Comparison of ENCODE assay signal across 29 cellular contexts in the genomic region with DNA sequence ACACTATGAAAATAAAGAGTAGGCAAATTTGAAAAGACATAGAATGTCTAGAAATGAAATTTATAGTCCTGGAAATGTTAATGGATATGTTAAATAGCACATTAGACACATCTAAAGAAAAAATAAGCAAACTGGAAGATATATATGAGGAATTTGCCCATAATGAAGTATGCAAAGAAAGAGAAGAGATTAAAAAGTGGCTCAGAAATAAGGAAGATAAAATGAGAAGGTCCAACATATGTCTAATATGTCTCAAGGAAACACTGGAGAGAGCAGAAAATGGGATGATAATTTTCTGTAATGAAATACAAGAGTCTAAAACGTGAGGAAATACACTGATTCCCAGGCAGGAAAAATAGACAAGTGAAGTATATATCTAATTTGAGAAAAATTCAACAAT.
"Had no signal": no experiment of that assay in that cellular context is flagged by ENCODE, and none has a peak within 500 bp of the region (broad histone marks: within the 10 kb centered on the region; RNA-seq: fewer than 3 reads in every experiment).

No MANE protein-coding gene starts in this region.

- H3K27ac ChIP-seq: coronary artery, esophagus muscularis mucosa, heart right ventricle, lower lobe of right lung, ovary, psoas muscle, sigmoid colon, spleen, thoracic aorta, tibial nerve, upper lobe of left lung had no signal

- H3K27me3 Mint-ChIP-seq: stimulated activated memory B cell treated with anti-CD40 and anti-IgM and Interleukin-4, amounts not matched to agents 10 μg/mL and 1 μg/mL and 100 μg/mL, for 72 hours had no signal

- ATAC-seq: heart right ventricle; left ventricle myocardium superior; lower lobe of right lung; naive thymus-derived CD8-positive, alpha-beta T cell; psoas muscle; right cardiac atrium; stimulated activated memory B cell treated with anti-CD40 and anti-IgM and Interleukin-4, amounts not matched to agents 10 μg/mL and 1 μg/mL and 100 μg/mL, for 72 hours had no signal

- H3K4me1 ChIP-seq: esophagus muscularis mucosa, heart right ventricle, lower lobe of right lung, psoas muscle, sigmoid colon, spleen, tibial nerve, upper lobe of left lung had no signal

- H3K36me3 ChIP-seq: esophagus muscularis mucosa, heart right ventricle, lower lobe of right lung, ovary, sigmoid colon, spleen, thoracic aorta, tibial nerve, upper lobe of left lung had no signal

- H3K4me1 Mint-ChIP-seq: immature natural killer cell, nephron progenitor cell had no signal

- H3K27me3 ChIP-seq: esophagus muscularis mucosa, heart right ventricle, ovary, sigmoid colon, spleen, tibial nerve, upper lobe of left lung had no signal

- DNase-seq: dermis blood vessel endothelial cell; effector memory CD4-positive, alpha-beta T cell; foreskin melanocyte; glutamatergic neuron; heart right ventricle; hypothalamus; immature natural killer cell; left ventricle myocardium superior; lower lobe of right lung; naive thymus-derived CD8-positive, alpha-beta T cell; nephron progenitor cell; occipital lobe; ovary; posterior cingulate gyrus; psoas muscle; right cardiac atrium; sigmoid colon; spleen; stimulated activated CD4-positive, alpha-beta T cell treated with anti-CD3 and anti-CD28 coated beads, Interleukin-4, amount 100 ng/mL, for 4 hours; upper lobe of left lung had no signal

- H3K4me3 ChIP-seq: coronary artery, esophagus muscularis mucosa, heart right ventricle, lower lobe of right lung, ovary, psoas muscle, sigmoid colon, spleen, thoracic aorta, tibial nerve, upper lobe of left lung had no signal

- H3K4me3 Mint-ChIP-seq: immature natural killer cell; naive thymus-derived CD8-positive, alpha-beta T cell; nephron progenitor cell; stimulated activated memory B cell treated with anti-CD40 and anti-IgM and Interleukin-4, amounts not matched to agents 10 μg/mL and 1 μg/mL and 100 μg/mL, for 72 hours; stimulated activated naive CD8-positive, alpha-beta T cell treated with anti-CD3 and anti-CD28 coated beads, Interleukin-15, Interleukin-2, amounts not matched to agents 100 ng/mL and 50 ng/mL, for 24 hours had no signal

- H3K27ac Mint-ChIP-seq: immature natural killer cell; naive thymus-derived CD8-positive, alpha-beta T cell; nephron progenitor cell; stimulated activated memory B cell treated with anti-CD40 and anti-IgM and Interleukin-4, amounts not matched to agents 10 μg/mL and 1 μg/mL and 100 μg/mL, for 72 hours; stimulated activated naive CD8-positive, alpha-beta T cell treated with anti-CD3 and anti-CD28 coated beads, Interleukin-15, Interleukin-2, amounts not matched to agents 100 ng/mL and 50 ng/mL, for 24 hours had no signal

- FAIRE-seq: endothelial cell of umbilical vein, keratinocyte, urothelium cell line had no signal
